Comparison of ENCODE assay signal across 9 cellular contexts in genomic region chr11:64007629-64008282, GRCh38. TPM values are rescaled to one million over a fixed set of nuclear protein-coding genes. Genes with fewer than 3 reads are reported as not detected.
DNase-seq lines count a peak whose midpoint lies in the region; ATAC-seq, FAIRE-seq and TF ChIP-seq lines count a peak whose summit lies in the region.
"Had no signal": no experiment of that assay in that cellular context is flagged by ENCODE, and none has a peak within 500 bp of the region (broad histone marks: within the 10 kb centered on the region; RNA-seq: fewer than 3 reads in every experiment).

No MANE protein-coding gene starts in this region.

- H3K27ac Mint-ChIP-seq in activated naive CD4-positive, alpha-beta T cell treated with anti-CD3 and anti-CD28 coated beads, Interleukin-2, amount 50 U/mL, for 24 hours = peak overlapping the region; percentile 84
- no peak overlapping the region for H3K27ac Mint-ChIP-seq in activated naive CD4-positive, alpha-beta T cell treated with anti-CD3 and anti-CD28 coated beads, Interleukin-2, amount 10 ng/mL, durations not matched to agents 7 days and 5 days
- H3K27ac Mint-ChIP-seq in astrocyte (ENCODE audit: unreplicated experiment) = no peak overlapping the region

- H3K4me3 Mint-ChIP-seq in activated naive CD4-positive, alpha-beta T cell treated with anti-CD3 and anti-CD28 coated beads, Interleukin-2, amount 50 U/mL, for 24 hours = peak overlapping the region; percentile 64
- H3K4me3 Mint-ChIP-seq in activated naive CD4-positive, alpha-beta T cell treated with anti-CD3 and anti-CD28 coated beads, Interleukin-2, amount 10 ng/mL, durations not matched to agents 7 days and 5 days = no peak overlapping the region
- H3K4me3 Mint-ChIP-seq in astrocyte (ENCODE audit: unreplicated experiment) = peak overlapping the region; percentile 81

- H2AFZ ChIP-seq in astrocyte (ENCODE audit: low read depth, low read length) = peak overlapping the region; percentile 74

- no peaks in the 10 kb centered on the region for H3K79me2 ChIP-seq in astrocyte (ENCODE audit: insufficient read depth, low read length)

- H3K4me2 ChIP-seq in astrocyte (ENCODE audit: low read length) = peak overlapping the region; percentile 89

- H3K9me3 ChIP-seq in astrocyte (ENCODE audit: insufficient read depth, low read depth, low read length) = no peaks in the 10 kb centered on the region

- no peak overlapping the region for H3K27ac ChIP-seq in astrocyte (ENCODE audit: low read depth, low read length)

- peaks cover 13% of the 10 kb centered on the region for H3K4me1 ChIP-seq in astrocyte (ENCODE audit: insufficient read depth, low read length)

- H3K36me3 Mint-ChIP-seq in activated naive CD4-positive, alpha-beta T cell treated with anti-CD3 and anti-CD28 coated beads, Interleukin-2, amount 50 U/mL, for 24 hours = no peaks in the 10 kb centered on the region
- H3K36me3 Mint-ChIP-seq in activated naive CD4-positive, alpha-beta T cell treated with anti-CD3 and anti-CD28 coated beads, Interleukin-2, amount 10 ng/mL, durations not matched to agents 7 days and 5 days = no peaks in the 10 kb centered on the region
- H3K36me3 Mint-ChIP-seq in astrocyte (ENCODE audit: low read depth, unreplicated experiment) = peaks cover 3% of the 10 kb centered on the region

- H4K20me1 ChIP-seq in astrocyte (ENCODE audit: insufficient read depth, low read length) = peaks cover 13% of the 10 kb centered on the region

- peaks cover 18% of the 10 kb centered on the region for H3K27me3 Mint-ChIP-seq in activated naive CD4-positive, alpha-beta T cell treated with anti-CD3 and anti-CD28 coated beads, Interleukin-2, amount 50 U/mL, for 24 hours
- H3K27me3 Mint-ChIP-seq in activated naive CD4-positive, alpha-beta T cell treated with anti-CD3 and anti-CD28 coated beads, Interleukin-2, amount 10 ng/mL, durations not matched to agents 7 days and 5 days = peaks cover 71% of the 10 kb centered on the region
- H3K27me3 Mint-ChIP-seq in astrocyte (ENCODE audit: low read depth, unreplicated experiment) = peaks cover 50% of the 10 kb centered on the region

- ATAC-seq in GM21576 (IDR thresholded peaks at IDR 0.05; ENCODE audit: unreplicated experiment) (no peak), GM21381 (IDR thresholded peaks at IDR 0.05; ENCODE audit: unreplicated experiment) (no peak), HG02610 (IDR thresholded peaks at IDR 0.05; ENCODE audit: unreplicated experiment) (no peak)

- CTCF ChIA-PET in activated naive CD4-positive, alpha-beta T cell treated with anti-CD3 and anti-CD28 coated beads, Interleukin-2, amount 10 ng/mL, durations not matched to agents 7 days and 5 days (lab: Charles Lee) = interaction anchor here (1.1 kb wide), 1 partner anchor 144 kb away, joined by 3 read pairs; no protein-coding TSS in a partner anchor

- H3K4me3 ChIP-seq in astrocyte (ENCODE audit: insufficient read depth, low read depth, low read length) = peak overlapping the region; percentile 42

- no peaks in the 10 kb centered on the region for H3K36me3 ChIP-seq in astrocyte (ENCODE audit: insufficient read depth, low read length)

- DNase-seq in activated naive CD4-positive, alpha-beta T cell treated with anti-CD3 and anti-CD28 coated beads, Interleukin-2, amount 10 ng/mL, durations not matched to agents 7 days and 5 days = no peak
- DNase-seq in astrocyte (ENCODE audit: low read depth) (no peak), hypothalamus (lab: John Stamatoyannopoulos, UW) (peak in 34 of 51 donors; percentile 6 to 69 (median 37)), posterior vena cava (ENCODE audit: low spot score) (peak; percentile 95)

- peaks cover 13% of the 10 kb centered on the region for H3K4me1 Mint-ChIP-seq in activated naive CD4-positive, alpha-beta T cell treated with anti-CD3 and anti-CD28 coated beads, Interleukin-2, amount 50 U/mL, for 24 hours
- H3K4me1 Mint-ChIP-seq in activated naive CD4-positive, alpha-beta T cell treated with anti-CD3 and anti-CD28 coated beads, Interleukin-2, amount 10 ng/mL, durations not matched to agents 7 days and 5 days = peaks cover 13% of the 10 kb centered on the region
- peaks cover 5% of the 10 kb centered on the region for H3K4me1 Mint-ChIP-seq in astrocyte (ENCODE audit: low read depth, unreplicated experiment)

- H3K9me3 Mint-ChIP-seq in activated naive CD4-positive, alpha-beta T cell treated with anti-CD3 and anti-CD28 coated beads, Interleukin-2, amount 50 U/mL, for 24 hours = no peaks in the 10 kb centered on the region
- peaks cover 18% of the 10 kb centered on the region for H3K9me3 Mint-ChIP-seq in activated naive CD4-positive, alpha-beta T cell treated with anti-CD3 and anti-CD28 coated beads, Interleukin-2, amount 10 ng/mL, durations not matched to agents 7 days and 5 days
- H3K9me3 Mint-ChIP-seq in astrocyte (ENCODE audit: unreplicated experiment) = peaks cover 2% of the 10 kb centered on the region

- H3K9ac ChIP-seq in astrocyte (ENCODE audit: low read length) = peak overlapping the region; percentile 40

- H3K27me3 ChIP-seq in astrocyte (ENCODE audit: insufficient read depth, low read length) = no peaks in the 10 kb centered on the region

- no peak for FAIRE-seq in astrocyte (lab: Jason Lieb, UNC)

- intact Hi-C loops in posterior vena cava (cut with DNase I) = no loop called here

- TF ChIP-seq CTCF in astrocyte (IDR thresholded peaks at IDR 0.05; ENCODE audit: insufficient read depth, low read depth, low read length) = no peak

RNA-seq across cellular contexts. Expression of gene OTUB1, which starts 21.5 kb away (rescaled TPM):
- total RNA-seq in astrocyte (77.9 and 78.5 TPM in 2 replicates), posterior vena cava (10 to 100 TPM; 37.7 to 41.3 TPM)

RNA-seq across cellular contexts. Expression of gene FLRT1, which starts 28.0 kb away (rescaled TPM):
- total RNA-seq in astrocyte (0.20 and 0.41 TPM in 2 replicates), posterior vena cava (under 1 TPM; 0.14 to 0.29 TPM)
- total RNA-seq: activated CD8-positive, alpha-beta memory T cell treated with anti-CD3 and anti-CD28 coated beads for 36 hours had no signal

RNA-seq across cellular contexts. Expression of gene COX8A, which starts 33.3 kb away (rescaled TPM):
- total RNA-seq in astrocyte (274 and 289 TPM in 2 replicates), posterior vena cava (100 to 1,000 TPM; 161 to 203 TPM)

Comparison
In these comparisons a context has a peak if more than half of its experiments do, and no peak if none do; other contexts are left out.
1. DNase-seq: peak in hypothalamus (34 of 51) and posterior vena cava (single experiment); none in activated naive CD4-positive, alpha-beta T cell treated with anti-CD3 and anti-CD28 coated beads, Interleukin-2, amount 10 ng/mL, durations not matched to agents 7 days and 5 days (single experiment) and astrocyte (single experiment).